ENCODE assay signal across 18 cellular contexts in genomic region chr19:4297901-4298771, GRCh38. TPM values are rescaled to one million over a fixed set of nuclear protein-coding genes. Genes with fewer than 3 reads are reported as not detected.
A peak's percentile ranks its signal among the peaks of the same experiment; 100 is the strongest.
DNase-seq lines count a peak whose midpoint lies in the region; ATAC-seq, FAIRE-seq and TF ChIP-seq lines count a peak whose summit lies in the region.
"Had no signal": no experiment of that assay in that cellular context is flagged by ENCODE, and none has a peak within 500 bp of the region (broad histone marks: within the 10 kb centered on the region; RNA-seq: fewer than 3 reads in every experiment).

No MANE protein-coding gene starts in this region.

- CTCF ChIA-PET in HepG2 (lab: Yijun Ruan, JAX; ENCODE audit: low intra/inter-chr PET ratio, low total read pairs), result interaction anchor here (1.2 kb wide), 1 partner anchor 31 kb away, joined by 3 read pairs; no protein-coding TSS in a partner anchor

- ATAC-seq in HepG2 (peak; percentile 83), right lobe of liver (no peak), foreskin keratinocyte (peak; percentile 31)
- peak; percentile 78 for ATAC-seq in stimulated activated naive CD8-positive, alpha-beta T cell treated with anti-CD3 and anti-CD28 coated beads, Interleukin-15, amount 100 ng/mL, for 72 hours
- ATAC-seq: gastrocnemius medialis had no signal

- intact Hi-C loops in HepG2 (cut with micrococcal nuclease; ENCODE audit: unreplicated experiment), result no loop called here
- intact Hi-C loops in right lobe of liver (cut with DNase I), result no loop called here

- BruUV-seq in HepG2 (replicated peaks; lab: Mats Ljungman, UMichigan), result no TSS peak

- H3K27me3 Mint-ChIP-seq in stimulated activated naive CD8-positive, alpha-beta T cell treated with anti-CD3 and anti-CD28 coated beads, Interleukin-15, amount 100 ng/mL, for 72 hours, result no peaks in the 10 kb centered on the region

- no peak overlapping the region for H3K27ac ChIP-seq in HepG2 (ENCODE audit: extremely low read length, insufficient read depth, low read length)
- no peak overlapping the region for H3K27ac ChIP-seq in right lobe of liver
- H3K27ac ChIP-seq in foreskin keratinocyte, result no peak overlapping the region
- H3K27ac ChIP-seq: gastrocnemius medialis, upper lobe of left lung had no signal

- 34% methylated on average over 10 of the region's 27 CpGs for WGBS in HepG2 (ENCODE audit: low lambda C conversion rate)
- 96% methylated on average over 8 of the region's 27 CpGs for WGBS in right lobe of liver (ENCODE audit: insufficient coverage, low coverage, low lambda C conversion rate, missing lambda C conversion rate)

- no peak overlapping the region for H3K4me3 Mint-ChIP-seq in stimulated activated naive CD8-positive, alpha-beta T cell treated with anti-CD3 and anti-CD28 coated beads, Interleukin-15, amount 100 ng/mL, for 72 hours
- H3K4me3 Mint-ChIP-seq: HFFc6 had no signal

- H3K9ac ChIP-seq in HepG2 (ENCODE audit: insufficient read depth, low read depth, low read length), result no peak overlapping the region

- no peaks in the 10 kb centered on the region for H3K9me3 Mint-ChIP-seq in stimulated activated naive CD8-positive, alpha-beta T cell treated with anti-CD3 and anti-CD28 coated beads, Interleukin-15, amount 100 ng/mL, for 72 hours
- H3K9me3 Mint-ChIP-seq: HFFc6 had no signal

- H3K27me3 ChIP-seq in HepG2 (ENCODE audit: control insufficient read depth in 1 of 2, insufficient read depth in 2 of 2, low read length in 2 of 2), result peaks cover 0 to 2% of the 10 kb centered on the region in 2 experiments; a peak in 1 of 5 replicates
- no peaks in the 10 kb centered on the region for H3K27me3 ChIP-seq in right lobe of liver
- peaks cover 18% of the 10 kb centered on the region for H3K27me3 ChIP-seq in foreskin keratinocyte
- H3K27me3 ChIP-seq: upper lobe of left lung had no signal

- peak; percentile 35 for DNase-seq in HepG2 (ENCODE audit: low spot score)
- DNase-seq in right lobe of liver, result no peak
- peak; percentile 69 for DNase-seq in activated CD8-positive, alpha-beta memory T cell treated with anti-CD3 and anti-CD28 coated beads for 24 hours
- DNase-seq in foreskin keratinocyte, result peak in 1 of 2 donors; percentile 20
- DNase-seq in stimulated activated naive CD8-positive, alpha-beta T cell treated with anti-CD3 and anti-CD28 coated beads, Interleukin-15, amount 100 ng/mL, for 72 hours, result peak; percentile 30 to 33
- no peak for DNase-seq in NCI-H345 treated with DMSO at 0.1 percent for 48 hours (lab: John Stamatoyannopoulos, UW; ENCODE audit: unreplicated experiment)
- DNase-seq in GM10266 (ENCODE audit: extremely low spot score), result no peak
- no peak for DNase-seq in NCI-H1436 (lab: John Stamatoyannopoulos, UW)
- DNase-seq: activated gamma-delta T cell treated with Interleukin-2 at 50 U/mL for 16 hours, gastrocnemius medialis, HFFc6, midbrain, NCI-H2081 had no signal

- H3K4me3 ChIP-seq in HepG2 (replicated peaks in 1 of 3; ENCODE audit: insufficient read depth in 1 of 3, low read depth in 2 of 3, low read length in 3 of 3) (peak overlapping the region in 1 of 3 experiments; percentile 44; a peak in 1 of 6 replicates), right lobe of liver (no peak overlapping the region)
- H3K4me3 ChIP-seq: gastrocnemius medialis, upper lobe of left lung had no signal

- TF ChIP-seq POLR2A in HepG2 (IDR thresholded peaks at IDR 0.05; ENCODE audit: insufficient read depth in 1 of 2, low read depth in 2 of 2, low read length in 2 of 2), result no peak
- TF ChIP-seq POLR2A in right lobe of liver (IDR thresholded peaks at IDR 0.05), result no peak

- TF ChIP-seq CTCF in HepG2 (CRISPR knock-in tag; IDR thresholded peaks at IDR 0.05) (peak; percentile 79), right lobe of liver (IDR thresholded peaks at IDR 0.05) (no peak), foreskin keratinocyte (conservative IDR thresholded peaks at IDR 0.05) (no peak), GM10266 (IDR thresholded peaks at IDR 0.05; ENCODE audit: control insufficient read depth, insufficient read depth, low read depth, missing control alignments) (no peak)

- no peaks in the 10 kb centered on the region for H4K20me1 ChIP-seq in HepG2 (ENCODE audit: insufficient read depth, low read length)

- TF ChIP-seq EP300 in HepG2 (IDR thresholded peaks at IDR 0.05; ENCODE audit: low read depth in 2 of 2, low read length in 2 of 2) (no peak), HepG2 (CRISPR knock-in tag; IDR thresholded peaks at IDR 0.05; ENCODE audit: borderline replicate concordance) (no peak)

- H3K27ac Mint-ChIP-seq in stimulated activated naive CD8-positive, alpha-beta T cell treated with anti-CD3 and anti-CD28 coated beads, Interleukin-15, amount 100 ng/mL, for 72 hours, result no peak overlapping the region
- H3K27ac Mint-ChIP-seq: HFFc6 had no signal

- FAIRE-seq in HepG2 (lab: Jason Lieb, UNC), result no peak
- FAIRE-seq: endometrium, islet of Langerhans had no signal

- H2AFZ ChIP-seq in HepG2 (ENCODE audit: low read length), result no peak overlapping the region

- POLR2A ChIA-PET in HepG2 (lab: Yijun Ruan, JAX), result interaction anchor here (3.1 kb wide), 1 partner anchor 12 kb away, joined by 19 read pairs; no protein-coding TSS in a partner anchor

- H3K79me2 ChIP-seq in HepG2 (ENCODE audit: insufficient read depth, low read length), result no peaks in the 10 kb centered on the region

- peaks cover 56% of the 10 kb centered on the region for H3K4me1 Mint-ChIP-seq in stimulated activated naive CD8-positive, alpha-beta T cell treated with anti-CD3 and anti-CD28 coated beads, Interleukin-15, amount 100 ng/mL, for 72 hours

- TF ChIP-seq RAD21 in HepG2 (CRISPR knock-in tag; IDR thresholded peaks at IDR 0.05), result peak; percentile 53; the same call in 1 of the 2 replicates

- in situ Hi-C loops in HepG2 (cut with HindIII; ENCODE audit: extremely low pct_ligation_motif_present, low pct_unique_long_range_greater_than_20kb), result no loop called here

- peaks cover 25% of the 10 kb centered on the region for H3K4me1 ChIP-seq in HepG2 (ENCODE audit: insufficient read depth, low read length)
- H3K4me1 ChIP-seq in right lobe of liver, result no peaks in the 10 kb centered on the region
- H3K4me1 ChIP-seq in foreskin keratinocyte, result no peaks in the 10 kb centered on the region
- H3K4me1 ChIP-seq: gastrocnemius medialis, upper lobe of left lung had no signal

- H3K9me3 ChIP-seq in HepG2 (ENCODE audit: low read length) (no peaks in the 10 kb centered on the region), right lobe of liver (no peaks in the 10 kb centered on the region)
- H3K9me3 ChIP-seq: gastrocnemius medialis, upper lobe of left lung had no signal

- peak overlapping the region; percentile 38 for H3K4me2 ChIP-seq in HepG2 (ENCODE audit: low read depth, low read length)

- H3K36me3 ChIP-seq in HepG2 (replicated peaks in 1 of 2; ENCODE audit: control insufficient read depth in 1 of 2, insufficient read depth in 2 of 2, low read length in 2 of 2), result no peaks in the 10 kb centered on the region
- H3K36me3 ChIP-seq in right lobe of liver, result no peaks in the 10 kb centered on the region
- H3K36me3 ChIP-seq: gastrocnemius medialis, upper lobe of left lung had no signal

RNA-seq across cellular contexts. Expression of gene TMIGD2, which starts 4.1 kb away (rescaled TPM):
- 0.11 TPM in 1 of 2 replicates, not detected in the other for total RNA-seq in HepG2 (2016; rRNA removed; fragmentation: Illumina TruSeq; extraction: Trizol)
- total RNA-seq in HepG2 (2016; cell fraction: cytosol; rRNA removed; fragmentation: Illumina TruSeq; extraction: Trizol; ENCODE audit: low read depth), result 0.62 TPM in 1 of 2 replicates, not detected in the other
- total RNA-seq in HepG2 (2016; cell fraction: insoluble cytoplasmic fraction; rRNA removed; fragmentation: Illumina TruSeq; extraction: Trizol), result 0.19 TPM in 1 of 2 replicates, not detected in the other
- total RNA-seq in HepG2 (2016; cell fraction: membrane; rRNA removed; fragmentation: Illumina TruSeq; extraction: Trizol), result 0.22 and 0.31 TPM in 2 replicates
- not detected in 2 replicates for total RNA-seq in HepG2 (2016; cell fraction: nucleus; rRNA removed; fragmentation: Illumina TruSeq; extraction: Trizol)
- polyA plus RNA-seq in HepG2 (2011; rRNA removed), result 1.0 and 2.5 TPM in 2 replicates
- 1.9 and 2.2 TPM in 2 replicates for polyA plus RNA-seq in HepG2 (2011; cell fraction: cytosol; rRNA removed)
- 0.64 and 1.4 TPM in 2 replicates for polyA plus RNA-seq in HepG2 (2011; cell fraction: nucleus; rRNA removed)
- polyA plus RNA-seq in HepG2 (2012), result 1.5 and 4.1 TPM in 2 replicates
- polyA plus RNA-seq in HepG2 (2016; cell fraction: cytosol; fragmentation: Illumina TruSeq; extraction: Trizol; ENCODE audit: low read depth), result 0.17 and 0.42 TPM in 2 replicates
- polyA plus RNA-seq in HepG2 (2016; cell fraction: insoluble cytoplasmic fraction; fragmentation: Illumina TruSeq; extraction: Trizol; ENCODE audit: low read depth), result not detected in 2 replicates
- polyA plus RNA-seq in HepG2 (2016; cell fraction: membrane; fragmentation: Illumina TruSeq; extraction: Trizol; ENCODE audit: low read depth), result 0.15 and 0.16 TPM in 2 replicates
- polyA plus RNA-seq in HepG2 (2016; cell fraction: nucleus; fragmentation: Illumina TruSeq; extraction: Trizol; ENCODE audit: insufficient read depth, low read depth), result not detected in 2 replicates
- 0.48 TPM in 1 of 2 replicates, not detected in the other for polyA minus RNA-seq in HepG2 (2011; rRNA and poly(A)+ RNA removed; ENCODE audit: low replicate concordance)
- polyA minus RNA-seq in HepG2 (2011; cell fraction: cytosol; rRNA and poly(A)+ RNA removed), result 1.3 TPM in 1 of 2 replicates, not detected in the other
- 0.62 TPM in 1 of 2 replicates, not detected in the other for polyA minus RNA-seq in HepG2 (2011; cell fraction: nucleus; rRNA and poly(A)+ RNA removed)
- total RNA-seq in right lobe of liver, result under 1 TPM in 2 of 6 experiments, not detected in 4; 0.24 to 0.32 TPM
- total RNA-seq in foreskin keratinocyte, result not detected in 2 replicates
- not detected in 2 replicates for polyA plus RNA-seq in foreskin keratinocyte
- total RNA-seq: cardiac septum, gastrocnemius medialis, HFFc6, LHCN-M2 had no signal

RNA-seq across cellular contexts. Expression of gene FSD1, which starts 6.3 kb away (rescaled TPM):
- 0.29 TPM in 1 of 2 replicates, not detected in the other for total RNA-seq in HepG2 (2016; rRNA removed; fragmentation: Illumina TruSeq; extraction: Trizol)
- total RNA-seq in HepG2 (2016; cell fraction: cytosol; rRNA removed; fragmentation: Illumina TruSeq; extraction: Trizol; ENCODE audit: low read depth), result 0.18 TPM in 1 of 2 replicates, not detected in the other
- 0.22 TPM in 1 of 2 replicates, not detected in the other for total RNA-seq in HepG2 (2016; cell fraction: insoluble cytoplasmic fraction; rRNA removed; fragmentation: Illumina TruSeq; extraction: Trizol)
- 0.12 and 0.45 TPM in 2 replicates for total RNA-seq in HepG2 (2016; cell fraction: membrane; rRNA removed; fragmentation: Illumina TruSeq; extraction: Trizol)
- not detected in 2 replicates for total RNA-seq in HepG2 (2016; cell fraction: nucleus; rRNA removed; fragmentation: Illumina TruSeq; extraction: Trizol)
- 0.66 and 1.4 TPM in 2 replicates for polyA plus RNA-seq in HepG2 (2011; rRNA removed)
- 0.81 and 1.2 TPM in 2 replicates for polyA plus RNA-seq in HepG2 (2011; cell fraction: cytosol; rRNA removed)
- 1.8 and 2.7 TPM in 2 replicates for polyA plus RNA-seq in HepG2 (2011; cell fraction: nucleus; rRNA removed)
- 0.82 and 1.7 TPM in 2 replicates for polyA plus RNA-seq in HepG2 (2012)
- polyA plus RNA-seq in HepG2 (2016; cell fraction: cytosol; fragmentation: Illumina TruSeq; extraction: Trizol; ENCODE audit: low read depth), result 0.24 and 0.59 TPM in 2 replicates
- polyA plus RNA-seq in HepG2 (2016; cell fraction: insoluble cytoplasmic fraction; fragmentation: Illumina TruSeq; extraction: Trizol; ENCODE audit: low read depth), result not detected in 2 replicates
- not detected in 2 replicates for polyA plus RNA-seq in HepG2 (2016; cell fraction: membrane; fragmentation: Illumina TruSeq; extraction: Trizol; ENCODE audit: low read depth)
- 0.31 and 0.41 TPM in 2 replicates for polyA plus RNA-seq in HepG2 (2016; cell fraction: nucleus; fragmentation: Illumina TruSeq; extraction: Trizol; ENCODE audit: insufficient read depth, low read depth)
- 0.58 and 1.4 TPM in 2 replicates for polyA minus RNA-seq in HepG2 (2011; rRNA and poly(A)+ RNA removed; ENCODE audit: low replicate concordance)
- 0.40 TPM in 1 of 2 replicates, not detected in the other for polyA minus RNA-seq in HepG2 (2011; cell fraction: cytosol; rRNA and poly(A)+ RNA removed)
- 0.37 TPM in 1 of 2 replicates, not detected in the other for polyA minus RNA-seq in HepG2 (2011; cell fraction: nucleus; rRNA and poly(A)+ RNA removed)
- total RNA-seq in right lobe of liver, result 1 to 10 TPM in 1 of 6 experiments, under 1 TPM in 3, not detected in 2; 0.19 to 2.2 (median 0.52) TPM
- total RNA-seq in foreskin keratinocyte, result 7.3 and 8.6 TPM in 2 replicates
- 8.4 and 10.4 TPM in 2 replicates for polyA plus RNA-seq in foreskin keratinocyte
- total RNA-seq: gastrocnemius medialis had no signal

RNA-seq across cellular contexts. Expression of gene SHD, which starts 19.1 kb away (rescaled TPM):
- 0.11 TPM in 1 of 2 replicates, not detected in the other for total RNA-seq in HepG2 (2016; rRNA removed; fragmentation: Illumina TruSeq; extraction: Trizol)
- 0.40 TPM in 1 of 2 replicates, not detected in the other for total RNA-seq in HepG2 (2016; cell fraction: cytosol; rRNA removed; fragmentation: Illumina TruSeq; extraction: Trizol; ENCODE audit: low read depth)
- 0.30 TPM in 1 of 2 replicates, not detected in the other for total RNA-seq in HepG2 (2016; cell fraction: insoluble cytoplasmic fraction; rRNA removed; fragmentation: Illumina TruSeq; extraction: Trizol)
- 0.45 and 1.1 TPM in 2 replicates for total RNA-seq in HepG2 (2016; cell fraction: membrane; rRNA removed; fragmentation: Illumina TruSeq; extraction: Trizol)
- total RNA-seq in HepG2 (2016; cell fraction: nucleus; rRNA removed; fragmentation: Illumina TruSeq; extraction: Trizol), result not detected in 2 replicates
- polyA plus RNA-seq in HepG2 (2011; rRNA removed), result 0.20 and 0.42 TPM in 2 replicates
- 0.46 TPM in 1 of 2 replicates, not detected in the other for polyA plus RNA-seq in HepG2 (2011; cell fraction: cytosol; rRNA removed)
- polyA plus RNA-seq in HepG2 (2011; cell fraction: nucleus; rRNA removed), result 0.48 and 0.61 TPM in 2 replicates
- 0.36 and 0.79 TPM in 2 replicates for polyA plus RNA-seq in HepG2 (2012)
- polyA plus RNA-seq in HepG2 (2016; cell fraction: cytosol; fragmentation: Illumina TruSeq; extraction: Trizol; ENCODE audit: low read depth), result 0.31 and 1.3 TPM in 2 replicates
- 1.1 TPM in 1 of 2 replicates, not detected in the other for polyA plus RNA-seq in HepG2 (2016; cell fraction: insoluble cytoplasmic fraction; fragmentation: Illumina TruSeq; extraction: Trizol; ENCODE audit: low read depth)
- polyA plus RNA-seq in HepG2 (2016; cell fraction: membrane; fragmentation: Illumina TruSeq; extraction: Trizol; ENCODE audit: low read depth), result 0.63 and 0.70 TPM in 2 replicates
- polyA plus RNA-seq in HepG2 (2016; cell fraction: nucleus; fragmentation: Illumina TruSeq; extraction: Trizol; ENCODE audit: insufficient read depth, low read depth), result not detected in 2 replicates
- polyA minus RNA-seq in HepG2 (2011; rRNA and poly(A)+ RNA removed; ENCODE audit: low replicate concordance), result 0.14 TPM in 1 of 2 replicates, not detected in the other
- not detected in 2 replicates for polyA minus RNA-seq in HepG2 (2011; cell fraction: cytosol; rRNA and poly(A)+ RNA removed)
- not detected in 2 replicates for polyA minus RNA-seq in HepG2 (2011; cell fraction: nucleus; rRNA and poly(A)+ RNA removed)
- 1 to 10 TPM; 1.7 to 9.7 (median 6.4) TPM for total RNA-seq in right lobe of liver
- not detected in 2 replicates for total RNA-seq in foreskin keratinocyte
- not detected in 2 replicates for polyA plus RNA-seq in foreskin keratinocyte
- total RNA-seq: cardiac septum, HFFc6 had no signal

RNA-seq across cellular contexts. Expression of gene STAP2, which starts 40.5 kb away (rescaled TPM):
- total RNA-seq in HepG2 (2016; rRNA removed; fragmentation: Illumina TruSeq; extraction: Trizol), result 39.0 and 43.1 TPM in 2 replicates
- total RNA-seq in HepG2 (2016; cell fraction: cytosol; rRNA removed; fragmentation: Illumina TruSeq; extraction: Trizol; ENCODE audit: low read depth), result 9.7 and 11.5 TPM in 2 replicates
- total RNA-seq in HepG2 (2016; cell fraction: insoluble cytoplasmic fraction; rRNA removed; fragmentation: Illumina TruSeq; extraction: Trizol), result 42.4 and 43.7 TPM in 2 replicates
- 14.0 and 15.6 TPM in 2 replicates for total RNA-seq in HepG2 (2016; cell fraction: membrane; rRNA removed; fragmentation: Illumina TruSeq; extraction: Trizol)
- total RNA-seq in HepG2 (2016; cell fraction: nucleus; rRNA removed; fragmentation: Illumina TruSeq; extraction: Trizol), result 14.8 and 19.2 TPM in 2 replicates
- polyA plus RNA-seq in HepG2 (2011; rRNA removed), result 43.7 and 56.0 TPM in 2 replicates
- polyA plus RNA-seq in HepG2 (2011; cell fraction: cytosol; rRNA removed), result 51.4 and 52.1 TPM in 2 replicates
- 86.7 and 88.3 TPM in 2 replicates for polyA plus RNA-seq in HepG2 (2011; cell fraction: nucleus; rRNA removed)
- 23.6 and 28.4 TPM in 2 replicates for polyA plus RNA-seq in HepG2 (2012)
- polyA plus RNA-seq in HepG2 (2016; cell fraction: cytosol; fragmentation: Illumina TruSeq; extraction: Trizol; ENCODE audit: low read depth), result 9.7 and 10.2 TPM in 2 replicates
- polyA plus RNA-seq in HepG2 (2016; cell fraction: insoluble cytoplasmic fraction; fragmentation: Illumina TruSeq; extraction: Trizol; ENCODE audit: low read depth), result 40.0 and 44.1 TPM in 2 replicates
- 14.2 and 14.5 TPM in 2 replicates for polyA plus RNA-seq in HepG2 (2016; cell fraction: membrane; fragmentation: Illumina TruSeq; extraction: Trizol; ENCODE audit: low read depth)
- 43.0 and 48.7 TPM in 2 replicates for polyA plus RNA-seq in HepG2 (2016; cell fraction: nucleus; fragmentation: Illumina TruSeq; extraction: Trizol; ENCODE audit: insufficient read depth, low read depth)
- 0.07 and 31.4 TPM in 2 replicates for polyA minus RNA-seq in HepG2 (2011; rRNA and poly(A)+ RNA removed; ENCODE audit: low replicate concordance)
- 15.3 and 25.5 TPM in 2 replicates for polyA minus RNA-seq in HepG2 (2011; cell fraction: cytosol; rRNA and poly(A)+ RNA removed)
- polyA minus RNA-seq in HepG2 (2011; cell fraction: nucleus; rRNA and poly(A)+ RNA removed), result 6.3 and 10.3 TPM in 2 replicates
- 10 to 100 TPM; 21.4 to 51.5 (median 43.0) TPM for total RNA-seq in right lobe of liver
- total RNA-seq in foreskin keratinocyte, result 65.5 and 76.1 TPM in 2 replicates
- polyA plus RNA-seq in foreskin keratinocyte, result 75.0 and 84.2 TPM in 2 replicates

RNA-seq across cellular contexts. Expression of gene MPND, which starts 45.2 kb away (rescaled TPM):
- total RNA-seq in HepG2 (2016; rRNA removed; fragmentation: Illumina TruSeq; extraction: Trizol) (12.9 and 15.8 TPM in 2 replicates), right lobe of liver (10 to 100 TPM in 5 of 6 experiments, 1 to 10 TPM in 1; 6.4 to 21.7 (median 19.6) TPM), foreskin keratinocyte (10.0 and 10.9 TPM in 2 replicates)
- total RNA-seq in HepG2 (2016; cell fraction: cytosol; rRNA removed; fragmentation: Illumina TruSeq; extraction: Trizol; ENCODE audit: low read depth), result 16.5 and 20.0 TPM in 2 replicates
- total RNA-seq in HepG2 (2016; cell fraction: insoluble cytoplasmic fraction; rRNA removed; fragmentation: Illumina TruSeq; extraction: Trizol), result 13.8 and 14.3 TPM in 2 replicates
- 26.2 and 26.3 TPM in 2 replicates for total RNA-seq in HepG2 (2016; cell fraction: membrane; rRNA removed; fragmentation: Illumina TruSeq; extraction: Trizol)
- 9.0 and 14.0 TPM in 2 replicates for total RNA-seq in HepG2 (2016; cell fraction: nucleus; rRNA removed; fragmentation: Illumina TruSeq; extraction: Trizol)
- polyA plus RNA-seq in HepG2 (2011; rRNA removed) (10.8 and 12.5 TPM in 2 replicates), foreskin keratinocyte (15.2 and 15.5 TPM in 2 replicates)
- polyA plus RNA-seq in HepG2 (2011; cell fraction: cytosol; rRNA removed), result 9.6 and 14.7 TPM in 2 replicates
- 11.4 TPM in 2 replicates for polyA plus RNA-seq in HepG2 (2011; cell fraction: nucleus; rRNA removed)
- 9.9 and 11.7 TPM in 2 replicates for polyA plus RNA-seq in HepG2 (2012)
- polyA plus RNA-seq in HepG2 (2016; cell fraction: cytosol; fragmentation: Illumina TruSeq; extraction: Trizol; ENCODE audit: low read depth), result 26.1 and 31.1 TPM in 2 replicates
- 16.6 and 21.7 TPM in 2 replicates for polyA plus RNA-seq in HepG2 (2016; cell fraction: insoluble cytoplasmic fraction; fragmentation: Illumina TruSeq; extraction: Trizol; ENCODE audit: low read depth)
- 33.3 and 33.5 TPM in 2 replicates for polyA plus RNA-seq in HepG2 (2016; cell fraction: membrane; fragmentation: Illumina TruSeq; extraction: Trizol; ENCODE audit: low read depth)
- polyA plus RNA-seq in HepG2 (2016; cell fraction: nucleus; fragmentation: Illumina TruSeq; extraction: Trizol; ENCODE audit: insufficient read depth, low read depth), result 16.7 and 20.2 TPM in 2 replicates
- 6.7 and 17.0 TPM in 2 replicates for polyA minus RNA-seq in HepG2 (2011; rRNA and poly(A)+ RNA removed; ENCODE audit: low replicate concordance)
- polyA minus RNA-seq in HepG2 (2011; cell fraction: cytosol; rRNA and poly(A)+ RNA removed), result 7.6 and 9.1 TPM in 2 replicates
- polyA minus RNA-seq in HepG2 (2011; cell fraction: nucleus; rRNA and poly(A)+ RNA removed), result 6.7 and 7.2 TPM in 2 replicates

Comparison
In these comparisons a context has a peak if more than half of its experiments do, and no peak if none do; other contexts are left out.
1. ATAC-seq: peak in HepG2 (single experiment), foreskin keratinocyte (single experiment) and stimulated activated naive CD8-positive, alpha-beta T cell treated with anti-CD3 and anti-CD28 coated beads, Interleukin-15, amount 100 ng/mL, for 72 hours (single experiment); none in right lobe of liver (0 of 4).
2. DNase-seq: peak in HepG2 (single experiment), activated CD8-positive, alpha-beta memory T cell treated with anti-CD3 and anti-CD28 coated beads for 24 hours (single experiment) and stimulated activated naive CD8-positive, alpha-beta T cell treated with anti-CD3 and anti-CD28 coated beads, Interleukin-15, amount 100 ng/mL, for 72 hours (2 of 2); none in right lobe of liver (0 of 3), NCI-H345 treated with DMSO at 0.1 percent for 48 hours (single experiment), GM10266 (single experiment) and NCI-H1436 (single experiment).